ENCODE assay signal across 28 cellular contexts in the genomic region with DNA sequence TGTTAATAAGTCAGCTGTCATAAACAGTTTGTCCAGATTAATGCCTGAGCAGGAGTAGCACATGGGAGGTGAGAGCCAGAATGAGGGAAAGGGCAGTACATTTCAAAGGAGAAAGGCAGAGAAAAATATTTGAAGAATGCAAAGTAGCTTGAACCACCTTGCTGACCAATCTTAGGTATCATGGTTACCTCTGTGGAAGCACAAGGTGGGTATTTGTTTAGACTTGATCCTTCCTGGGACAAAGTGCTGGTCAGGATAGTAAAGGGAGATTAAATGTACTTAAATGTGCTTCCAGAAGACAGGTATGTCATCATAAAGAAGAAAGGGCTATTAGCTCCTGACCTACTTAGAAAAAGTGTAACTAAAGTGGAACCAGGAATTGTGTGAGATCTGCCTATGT.
"Had no signal": no experiment of that assay in that cellular context is flagged by ENCODE, and none has a peak within 500 bp of the region (broad histone marks: within the 10 kb centered on the region; RNA-seq: fewer than 3 reads in every experiment).

No MANE protein-coding gene starts in this region.

- H3K4me1 ChIP-seq: SJCRH30 had no signal

- H3K27me3 ChIP-seq: SJCRH30 had no signal

- H3K27ac Mint-ChIP-seq: activated CD4-positive, alpha-beta memory T cell treated with anti-CD3 and anti-CD28 coated beads, Interleukin-2, amount 10 ng/mL, durations not matched to agents 7 days and 5 days; activated CD4-positive, alpha-beta T cell treated with anti-CD3 and anti-CD28 coated beads, Interleukin-2, amount 10 ng/mL, durations not matched to agents 7 days and 5 days; activated naive CD4-positive, alpha-beta T cell treated with anti-CD3 and anti-CD28 coated beads for 36 hours; activated naive CD8-positive, alpha-beta T cell; activated T-helper 17 cell treated with anti-CD3 and anti-CD28 coated beads, Interleukin-2, amount 50 U/mL, for 72 hours; brain had no signal

- H3K36me3 ChIP-seq: SJCRH30 had no signal

- H3K27me3 Mint-ChIP-seq: activated CD4-positive, alpha-beta memory T cell treated with anti-CD3 and anti-CD28 coated beads, Interleukin-2, amount 10 ng/mL, durations not matched to agents 7 days and 5 days; activated CD4-positive, alpha-beta T cell treated with anti-CD3 and anti-CD28 coated beads, Interleukin-2, amount 10 ng/mL, durations not matched to agents 7 days and 5 days; activated T-helper 17 cell treated with anti-CD3 and anti-CD28 coated beads, Interleukin-2, amount 50 U/mL, for 72 hours; brain had no signal

- H3K4me3 Mint-ChIP-seq: activated CD4-positive, alpha-beta memory T cell treated with anti-CD3 and anti-CD28 coated beads, Interleukin-2, amount 10 ng/mL, durations not matched to agents 7 days and 5 days; activated CD4-positive, alpha-beta T cell treated with anti-CD3 and anti-CD28 coated beads, Interleukin-2, amount 10 ng/mL, durations not matched to agents 7 days and 5 days; activated naive CD4-positive, alpha-beta T cell treated with anti-CD3 and anti-CD28 coated beads for 36 hours; activated naive CD8-positive, alpha-beta T cell; activated T-helper 17 cell treated with anti-CD3 and anti-CD28 coated beads, Interleukin-2, amount 50 U/mL, for 72 hours; brain had no signal

- DNase-seq: activated CD4-positive, alpha-beta memory T cell treated with anti-CD3 and anti-CD28 coated beads, Interleukin-2, amount 10 ng/mL, durations not matched to agents 7 days and 5 days; activated CD4-positive, alpha-beta T cell treated with anti-CD3 and anti-CD28 coated beads, Interleukin-2, amount 10 ng/mL, durations not matched to agents 7 days and 5 days; activated CD4-positive, CD25-positive, alpha-beta regulatory T cell; activated gamma-delta T cell; activated naive CD4-positive, alpha-beta T cell treated with anti-CD3 and anti-CD28 coated beads for 36 hours; activated T-cell treated with anti-CD3 and anti-CD28 coated beads for 4 hours; activated T-cell treated with anti-CD3 and anti-CD28 coated beads, Interleukin-2, amount 50 U/mL, for 48 hours; amygdala; Karpas-422; MM.1S; NCI-H1105; NCI-H1436; NCI-H1694 treated with DMSO at 0.1 percent for 48 hours; NCI-H2029 treated with DMSO at 0.1 percent for 48 hours; NCI-H510A treated with DMSO at 0.1 percent for 48 hours; NCI-H69; NK-92 treated with Interleukin-12 subunit alpha and Interleukin-12 subunit beta, amount 100 ng/mL, for 24 hours; OCI-M1; RPMI8226; SJCRH30; SK-N-SH; T-helper 1 cell had no signal

- H3K4me2 ChIP-seq: SK-N-SH had no signal

- H3K4me3 ChIP-seq: SJCRH30 had no signal

- H3K36me3 Mint-ChIP-seq: activated naive CD8-positive, alpha-beta T cell had no signal

- H3K27ac ChIP-seq: SJCRH30, VCaP had no signal

- ATAC-seq: activated T-helper 17 cell treated with anti-CD3 and anti-CD28 coated beads, Interleukin-2, amount 50 U/mL, for 72 hours; Panc1; Right ventricle myocardium inferior had no signal

- H3K4me1 Mint-ChIP-seq: activated CD4-positive, alpha-beta memory T cell treated with anti-CD3 and anti-CD28 coated beads, Interleukin-2, amount 10 ng/mL, durations not matched to agents 7 days and 5 days; activated CD4-positive, alpha-beta T cell treated with anti-CD3 and anti-CD28 coated beads, Interleukin-2, amount 10 ng/mL, durations not matched to agents 7 days and 5 days; activated T-helper 17 cell treated with anti-CD3 and anti-CD28 coated beads, Interleukin-2, amount 50 U/mL, for 72 hours had no signal

- H3K9me2 ChIP-seq: SK-N-SH had no signal

- H3K9me3 ChIP-seq: SJCRH30, SK-N-SH had no signal
